ENCODE assay signal across 24 cellular contexts in genomic region chr2:206115026-206115578, GRCh38.
"Had no signal": no experiment of that assay in that cellular context is flagged by ENCODE, and none has a peak within 500 bp of the region (broad histone marks: within the 10 kb centered on the region; RNA-seq: fewer than 3 reads in every experiment).

No MANE protein-coding gene starts in this region.

- H3K4me3 Mint-ChIP-seq: activated CD4-positive, alpha-beta T cell treated with anti-CD3 and anti-CD28 coated beads, Interleukin-2, amount 10 ng/mL, durations not matched to agents 7 days and 5 days; activated CD8-positive, alpha-beta T cell treated with anti-CD3 and anti-CD28 coated beads, Interleukin-2, amount 10 ng/mL, durations not matched to agents 7 days and 5 days; activated naive CD4-positive, alpha-beta T cell treated with anti-CD3 and anti-CD28 coated beads, Interleukin-2, amount 10 ng/mL, durations not matched to agents 7 days and 5 days; activated naive CD8-positive, alpha-beta T cell treated with anti-CD3 and anti-CD28 coated beads, Interleukin-2, amount 50 U/mL, for 24 hours; nephron had no signal

- H3K9me3 ChIP-seq: neutrophil, pancreas, upper lobe of left lung had no signal

- H3K27ac Mint-ChIP-seq: activated CD4-positive, alpha-beta T cell treated with anti-CD3 and anti-CD28 coated beads, Interleukin-2, amount 10 ng/mL, durations not matched to agents 7 days and 5 days; activated CD8-positive, alpha-beta T cell treated with anti-CD3 and anti-CD28 coated beads, Interleukin-2, amount 10 ng/mL, durations not matched to agents 7 days and 5 days; activated naive CD4-positive, alpha-beta T cell treated with anti-CD3 and anti-CD28 coated beads, Interleukin-2, amount 10 ng/mL, durations not matched to agents 7 days and 5 days; activated naive CD8-positive, alpha-beta T cell treated with anti-CD3 and anti-CD28 coated beads, Interleukin-2, amount 50 U/mL, for 24 hours; nephron had no signal

- H3K27me3 Mint-ChIP-seq: activated CD4-positive, alpha-beta T cell treated with anti-CD3 and anti-CD28 coated beads, Interleukin-2, amount 10 ng/mL, durations not matched to agents 7 days and 5 days; activated naive CD4-positive, alpha-beta T cell treated with anti-CD3 and anti-CD28 coated beads, Interleukin-2, amount 10 ng/mL, durations not matched to agents 7 days and 5 days; activated naive CD8-positive, alpha-beta T cell treated with anti-CD3 and anti-CD28 coated beads, Interleukin-2, amount 50 U/mL, for 24 hours had no signal

- H3K27ac ChIP-seq: cardiac muscle cell, heart right ventricle, neutrophil, pancreas, upper lobe of left lung, WERI-Rb-1 had no signal

- DNase-seq: activated CD4-positive, alpha-beta T cell treated with anti-CD3 and anti-CD28 coated beads, Interleukin-2, amount 10 ng/mL, durations not matched to agents 7 days and 5 days; activated CD4-positive, CD25-positive, alpha-beta regulatory T cell treated with anti-CD3 and anti-CD28 coated beads, Interleukin-2, amount 50 U/mL, for 72 hours; activated CD8-positive, alpha-beta memory T cell treated with anti-CD3 and anti-CD28 coated beads, Interleukin-2, amount 50 U/mL, for 4 hours; activated CD8-positive, alpha-beta T cell treated with anti-CD3 and anti-CD28 coated beads, Interleukin-2, amount 10 ng/mL, durations not matched to agents 7 days and 5 days; activated effector memory CD4-positive, alpha-beta T cell treated with anti-CD3 and anti-CD28 coated beads, Interleukin-2, amount 50 U/mL, for 16 hours; activated naive CD4-positive, alpha-beta T cell treated with anti-CD3 and anti-CD28 coated beads, Interleukin-2, amount 10 ng/mL, durations not matched to agents 7 days and 5 days; activated naive CD8-positive, alpha-beta T cell treated with anti-CD3 and anti-CD28 coated beads, Interleukin-2, amount 50 U/mL, for 24 hours; cortex of kidney; heart right ventricle; kidney glomerular epithelial cell; left ventricle myocardium superior; midbrain; pancreas; right cardiac atrium; stimulated activated CD4-positive, alpha-beta T cell treated with anti-CD3 and anti-CD28 coated beads, Interleukin-12 subunit alpha, Interleukin-12 subunit beta, amount 100 ng/mL, for 4 hours; stimulated activated CD4-positive, alpha-beta T cell treated with anti-CD3 and anti-CD28 coated beads, Interleukin-4, amount 100 ng/mL, for 4 hours; stimulated activated naive CD8-positive, alpha-beta T cell treated with anti-CD3 and anti-CD28 coated beads, Interleukin-15, Interleukin-2, amounts not matched to agents 100 U/mL and 50 U/mL, for 24 hours; T-helper 1 cell; upper lobe of left lung; WERI-Rb-1 had no signal

- H3K9me3 Mint-ChIP-seq: activated naive CD4-positive, alpha-beta T cell treated with anti-CD3 and anti-CD28 coated beads, Interleukin-2, amount 10 ng/mL, durations not matched to agents 7 days and 5 days; nephron had no signal

- ATAC-seq: activated CD8-positive, alpha-beta T cell treated with anti-CD3 and anti-CD28 coated beads, Interleukin-2, amount 10 ng/mL, durations not matched to agents 7 days and 5 days; activated naive CD8-positive, alpha-beta T cell treated with anti-CD3 and anti-CD28 coated beads, Interleukin-2, amount 50 U/mL, for 24 hours; heart right ventricle; left ventricle myocardium superior; pancreas; right cardiac atrium; stimulated activated naive CD8-positive, alpha-beta T cell treated with anti-CD3 and anti-CD28 coated beads, Interleukin-15, Interleukin-2, amounts not matched to agents 100 U/mL and 50 U/mL, for 24 hours had no signal

- FAIRE-seq: pancreas, TTC549 had no signal

- H3K27me3 ChIP-seq: cardiac muscle cell, heart right ventricle, neutrophil, pancreas, upper lobe of left lung had no signal

- H3K4me1 ChIP-seq: heart right ventricle, pancreas, upper lobe of left lung had no signal

- H3K4me3 ChIP-seq: cardiac muscle cell, heart right ventricle, pancreas, upper lobe of left lung had no signal

- H3K4me1 Mint-ChIP-seq: activated CD4-positive, alpha-beta T cell treated with anti-CD3 and anti-CD28 coated beads, Interleukin-2, amount 10 ng/mL, durations not matched to agents 7 days and 5 days; activated naive CD4-positive, alpha-beta T cell treated with anti-CD3 and anti-CD28 coated beads, Interleukin-2, amount 10 ng/mL, durations not matched to agents 7 days and 5 days; activated naive CD8-positive, alpha-beta T cell treated with anti-CD3 and anti-CD28 coated beads, Interleukin-2, amount 50 U/mL, for 24 hours; nephron had no signal

- H3K36me3 ChIP-seq: pancreas had no signal
